In genomic region chr15:60257760-60258159, GRCh38 we compare ENCODE assay signal across 21 cellular contexts.
"Had no signal": no experiment of that assay in that cellular context is flagged by ENCODE, and none has a peak within 500 bp of the region (broad histone marks: within the 10 kb centered on the region; RNA-seq: fewer than 3 reads in every experiment).

No MANE protein-coding gene starts in this region.

- H3K4me3 ChIP-seq: SJSA1, SK-N-MC had no signal

- DNase-seq: Karpas-422, KG1, MM.1S, NCI-H1092 treated with DMSO at 0.1 percent for 48 hours, NCI-H1436, NCI-H187, NCI-H2029, NCI-H2081 treated with DMSO at 0.1 percent for 48 hours, NCI-H2171, NCI-H226, NCI-H446, NCI-H510A, NCI-H524 treated with DMSO at 0.1 percent for 48 hours, NCI-H69, NCI-H774, Right ventricle myocardium superior, RPMI8226, SIG-M5 had no signal

- H3K27ac ChIP-seq: SJSA1, SK-N-MC had no signal

- FAIRE-seq: RCC 7860 had no signal

- H3K36me3 ChIP-seq: SJSA1 had no signal

- H3K9me3 ChIP-seq: SJSA1 had no signal

- H3K27me3 ChIP-seq: SJSA1 had no signal
